ENCODE assay signal across 12 cellular contexts in the genomic region with DNA sequence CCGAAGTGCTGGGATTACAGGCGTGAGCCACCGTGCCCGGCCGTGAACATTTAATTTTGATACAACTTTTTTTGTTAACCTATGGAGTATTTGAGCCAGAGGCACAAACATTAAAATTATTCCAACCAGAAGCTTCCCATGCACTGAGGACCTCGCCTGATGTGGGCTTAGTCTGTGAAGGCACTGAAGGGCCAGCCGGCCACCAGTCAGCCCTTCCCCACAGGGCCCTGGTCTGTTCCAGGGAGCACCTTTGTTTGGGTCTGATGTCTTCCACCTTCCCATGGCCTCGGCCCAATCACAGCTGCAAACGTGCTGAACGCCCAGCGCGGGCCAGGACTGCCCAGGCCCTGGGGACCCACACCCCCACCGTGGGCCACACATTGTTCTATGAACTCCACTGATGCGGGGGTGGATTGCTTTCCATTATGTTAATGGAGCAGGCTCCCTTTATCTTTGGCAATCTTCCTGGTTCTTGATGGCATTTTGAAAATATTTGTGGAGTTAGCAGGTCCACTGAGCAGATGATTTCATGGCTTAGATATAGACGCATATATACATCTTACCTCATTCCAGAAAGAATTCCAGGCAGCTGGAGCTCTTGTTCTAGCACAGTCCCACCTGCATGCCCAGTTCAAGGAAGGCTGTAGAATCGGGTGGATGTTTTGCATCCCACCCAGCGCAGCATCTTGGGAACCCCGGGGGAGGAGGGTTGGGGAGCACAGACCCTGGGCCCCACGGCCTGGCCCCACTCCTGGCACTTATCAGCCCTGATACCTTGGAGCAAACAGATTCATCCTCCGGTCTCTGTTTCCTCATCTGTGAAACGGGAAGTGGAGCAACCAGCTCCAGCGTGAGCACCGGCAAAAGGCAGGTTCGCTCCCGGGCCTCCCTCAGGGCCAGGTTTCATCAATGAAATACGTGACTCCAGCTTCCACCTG.
DNase-seq lines count a peak whose midpoint lies in the region; TF ChIP-seq lines count a peak whose summit lies in the region.
"Had no signal": no experiment of that assay in that cellular context is flagged by ENCODE, and none has a peak within 500 bp of the region (broad histone marks: within the 10 kb centered on the region; RNA-seq: fewer than 3 reads in every experiment).

No MANE protein-coding gene starts in this region.

- H4K20me1 ChIP-seq in OCI-LY3 (ENCODE audit: insufficient read depth, low read length) = no peaks in the 10 kb centered on the region

- no peak overlapping the region for H3K9ac ChIP-seq in OCI-LY3 (ENCODE audit: low read length)

- H2AFZ ChIP-seq in OCI-LY3 (ENCODE audit: low read depth, low read length) = no peak overlapping the region

- TF ChIP-seq CTCF in OCI-LY3 (IDR thresholded peaks at IDR 0.05; ENCODE audit: low read depth, low read length) = no peak

- H3K27ac ChIP-seq in OCI-LY3 (ENCODE audit: low read length) (no peak overlapping the region), epithelial cell of prostate (no peak overlapping the region)

- no peaks in the 10 kb centered on the region for H3K9me3 ChIP-seq in OCI-LY3 (ENCODE audit: insufficient read depth, low read length)

- peaks cover 23% of the 10 kb centered on the region for H3K27me3 ChIP-seq in OCI-LY3 (ENCODE audit: low read depth, low read length)

- no peaks in the 10 kb centered on the region for H3K36me3 ChIP-seq in OCI-LY3 (replicated peaks; ENCODE audit: low read depth, low read length)

- peak; percentile 56 for DNase-seq in SIG-M5 treated with dmso at 0.1 percent for 504 hours (lab: John Stamatoyannopoulos, UW; ENCODE audit: unreplicated experiment)
- DNase-seq in SIG-M5 (lab: John Stamatoyannopoulos, UW) = no peak
- peak; percentile 16 for DNase-seq in epithelial cell of prostate (ENCODE audit: low read depth, low spot score)
- DNase-seq in skeletal muscle cell (ENCODE audit: low read depth) = peak; percentile 27
- DNase-seq in activated CD4-positive, alpha-beta T cell treated with anti-CD3 and anti-CD28 coated beads, Interleukin-2, amount 50 U/mL, for 4 hours = no peak
- DNase-seq in NCI-H1092 treated with DMSO at 0.1 percent for 48 hours (lab: John Stamatoyannopoulos, UW) = no peak
- DNase-seq in activated T-cell treated with anti-CD3 and anti-CD28 coated beads, Interleukin-2, amount 50 U/mL, for 48 hours = no peak
- DNase-seq: activated CD4-positive, alpha-beta T cell treated with anti-CD3 and anti-CD28 coated beads, Interleukin-2, amount 10 ng/mL, durations not matched to agents 7 days and 5 days; NCI-H2029; occipital lobe; stimulated activated CD4-positive, alpha-beta T cell treated with anti-CD3 and anti-CD28 coated beads, Interleukin-4, amount 100 ng/mL, for 24 hours had no signal

- H3K79me2 ChIP-seq in OCI-LY3 (ENCODE audit: low read length) = no peaks in the 10 kb centered on the region

- H3K4me1 ChIP-seq in OCI-LY3 (ENCODE audit: low read length) = peaks cover 18% of the 10 kb centered on the region

- H3K4me2 ChIP-seq in OCI-LY3 (ENCODE audit: low read length) = peak overlapping the region; percentile 16

- no peak overlapping the region for H3K4me3 ChIP-seq in OCI-LY3 (ENCODE audit: low read length)
- no peak overlapping the region for H3K4me3 ChIP-seq in skeletal muscle cell (ENCODE audit: low read depth, low read length)

Comparison
In these comparisons a context has a peak if more than half of its experiments do, and no peak if none do; other contexts are left out.
1. DNase-seq: peak in SIG-M5 treated with dmso at 0.1 percent for 504 hours (single experiment), epithelial cell of prostate (single experiment) and skeletal muscle cell (single experiment); none in SIG-M5 (single experiment), activated CD4-positive, alpha-beta T cell treated with anti-CD3 and anti-CD28 coated beads, Interleukin-2, amount 50 U/mL, for 4 hours (0 of 2), NCI-H1092 treated with DMSO at 0.1 percent for 48 hours (single experiment) and activated T-cell treated with anti-CD3 and anti-CD28 coated beads, Interleukin-2, amount 50 U/mL, for 48 hours (0 of 2).